Comparison of ENCODE assay signal across 8 cellular contexts in the genomic region with DNA sequence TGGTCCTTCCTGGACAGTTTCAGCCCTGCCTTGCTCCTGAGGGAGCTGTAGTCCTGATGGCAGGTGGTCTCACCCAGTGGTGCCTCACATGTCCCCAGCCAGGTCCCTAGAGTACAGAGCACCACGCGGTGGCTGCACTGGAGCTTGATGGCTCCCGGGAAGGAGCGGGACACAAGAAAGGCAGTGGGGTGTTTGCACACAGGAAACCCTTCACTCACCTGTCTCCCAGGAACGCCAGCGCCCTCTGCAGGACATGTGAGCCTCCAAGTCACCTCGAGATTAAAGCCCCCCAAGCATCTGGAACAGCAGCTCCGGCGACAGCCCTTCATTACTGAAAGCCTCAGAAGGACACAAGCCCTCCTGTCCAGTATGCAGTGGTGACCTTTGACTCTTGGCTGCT. TPM values are rescaled to one million over a fixed set of nuclear protein-coding genes. Genes with fewer than 3 reads are reported as not detected.
DNase-seq lines count a peak whose midpoint lies in the region; ATAC-seq and TF ChIP-seq lines count a peak whose summit lies in the region.

No MANE protein-coding gene starts in this region.

- H3K9me2 ChIP-seq in DOHH2 (replicated peaks; ENCODE audit: control insufficient read depth, low read length), result no peaks in the 10 kb centered on the region

- H4K20me1 ChIP-seq in DOHH2 (ENCODE audit: control insufficient read depth, insufficient read depth, low read depth, low read length), result 0 out of 2 replicates have a peak, but pooled peaks cover 3% of the 10 kb centered on the region

- no CpG with 5 or more reads among the region's 9 CpGs for WGBS in iPS DF 6.9 (ENCODE audit: insufficient coverage, insufficient read length)
- 19 to 25% (median 23%) methylated on average over 9 of the region's 9 CpGs for WGBS in spleen, 5 donors

- no peaks in the 10 kb centered on the region for H3K36me3 ChIP-seq in DOHH2 (ENCODE audit: control insufficient read depth, low read length)
- H3K36me3 ChIP-seq in WERI-Rb-1, result no peaks in the 10 kb centered on the region
- H3K36me3 ChIP-seq in iPS DF 6.9 (ENCODE audit: control insufficient read depth, insufficient read depth, low read length), result no peaks in the 10 kb centered on the region
- H3K36me3 ChIP-seq in spleen, result no peaks in the 10 kb centered on the region

- H3K4me1 ChIP-seq in DOHH2 (ENCODE audit: control insufficient read depth, low read length) (no peaks in the 10 kb centered on the region), iPS DF 6.9 (ENCODE audit: control insufficient read depth, insufficient read depth, low read length) (peaks cover 5% of the 10 kb centered on the region; the same call in 1 of the 2 replicates), spleen (peaks cover 0 to 27% (median 13%) of the 10 kb centered on the region in 6 donors)

- H3K79me2 ChIP-seq in DOHH2 (ENCODE audit: control insufficient read depth, low read length), result no peaks in the 10 kb centered on the region

- intact Hi-C loops in spleen (cut with DNase I; ENCODE audit: low total_unique reads), result no loop called here

- no peak for TF ChIP-seq POLR2A in spleen (IDR thresholded peaks at IDR 0.05)

- no peak overlapping the region for H3K4me2 ChIP-seq in DOHH2 (ENCODE audit: low read length)

- H3F3A ChIP-seq in DOHH2 (ENCODE audit: control insufficient read depth, insufficient read depth), result no peaks in the 10 kb centered on the region

- TF ChIP-seq CTCF in DOHH2 (IDR thresholded peaks at IDR 0.05; ENCODE audit: low read depth, low read length, poor library complexity, severe bottlenecking), result peak; percentile 78
- TF ChIP-seq CTCF in WERI-Rb-1 (IDR thresholded peaks at IDR 0.05; ENCODE audit: low read depth, low read length), result peak; percentile 91
- peak in 2 of 11 experiments; percentile 16 to 22 for TF ChIP-seq CTCF in spleen (IDR thresholded peaks at IDR 0.05 in 8 of 11, conservative IDR thresholded peaks at IDR 0.05 in 3 of 11)

- H3K4me3 ChIP-seq in DOHH2 (ENCODE audit: low read length), result no peak overlapping the region
- H3K4me3 ChIP-seq in WERI-Rb-1 (ENCODE audit: low read depth, low read length), result no peak overlapping the region
- no peak overlapping the region for H3K4me3 ChIP-seq in iPS DF 6.9 (ENCODE audit: low read length)
- H3K4me3 ChIP-seq in spleen, result no peak overlapping the region

- DNase-seq in HuH-7.5 (ENCODE audit: low spot score), result peak; percentile 83
- DNase-seq in WERI-Rb-1, result peak; percentile 86
- peak; percentile 71 for DNase-seq in iPS DF 6.9 (ENCODE audit: low read depth, low spot score)
- DNase-seq in spleen, result no peak
- no peak for DNase-seq in stimulated activated naive CD4-positive, alpha-beta T cell treated with Interleukin-2 at 50 U/mL for 16 hours (lab: John Stamatoyannopoulos, UW)

- H3K27ac ChIP-seq in DOHH2 (ENCODE audit: low read depth, low read length), result no peak overlapping the region
- no peak overlapping the region for H3K27ac ChIP-seq in WERI-Rb-1
- H3K27ac ChIP-seq in iPS DF 6.9 (ENCODE audit: low read length), result no peak overlapping the region
- H3K27ac ChIP-seq in spleen, result no peak overlapping the region

- no peaks in the 10 kb centered on the region for H3K9me3 ChIP-seq in DOHH2 (ENCODE audit: control insufficient read depth, insufficient read depth, low read length)
- no peaks in the 10 kb centered on the region for H3K9me3 ChIP-seq in WERI-Rb-1 (ENCODE audit: severe bottlenecking)
- no peaks in the 10 kb centered on the region for H3K9me3 ChIP-seq in iPS DF 6.9 (ENCODE audit: control insufficient read depth, insufficient read depth, low read length)
- H3K9me3 ChIP-seq in spleen, result no peaks in the 10 kb centered on the region

- ATAC-seq in GM18511 (IDR thresholded peaks at IDR 0.05; ENCODE audit: unreplicated experiment) (no peak), HG02678 (IDR thresholded peaks at IDR 0.05; ENCODE audit: unreplicated experiment) (no peak)

- H3K27me3 ChIP-seq in DOHH2 (ENCODE audit: control insufficient read depth, low read length), result peaks cover 8% of the 10 kb centered on the region
- H3K27me3 ChIP-seq in WERI-Rb-1 (ENCODE audit: insufficient read depth, low read depth, severe bottlenecking), result no peaks in the 10 kb centered on the region
- peaks cover 4% of the 10 kb centered on the region; the same call in 1 of the 2 replicates for H3K27me3 ChIP-seq in iPS DF 6.9 (ENCODE audit: control insufficient read depth, insufficient read depth, low read length)
- peaks cover 0 to 79% (median 40%) of the 10 kb centered on the region in 7 donors for H3K27me3 ChIP-seq in spleen (replicated peaks in 1 of 7)

RNA-seq across cellular contexts. Expression of gene TMEM250, which starts 19.9 kb away (rescaled TPM):
- 10 to 100 TPM; 23.3 to 31.3 (median 25.8) TPM for total RNA-seq in spleen
- polyA plus RNA-seq in spleen, result 10 to 100 TPM; 10.7 to 28.9 (median 14.8) TPM

RNA-seq across cellular contexts. Expression of gene NACC2, which starts 43.5 kb away (rescaled TPM):
- 10 to 100 TPM; 17.0 to 34.9 (median 26.5) TPM for total RNA-seq in spleen
- polyA plus RNA-seq in spleen, result 1 to 10 TPM; 2.1 to 7.9 (median 2.4) TPM

Comparison
In these comparisons a context has a peak if more than half of its experiments do, and no peak if none do; other contexts are left out.
1. DNase-seq: peak in HuH-7.5 (single experiment), WERI-Rb-1 (single experiment) and iPS DF 6.9 (single experiment); none in spleen (single experiment) and stimulated activated naive CD4-positive, alpha-beta T cell treated with Interleukin-2 at 50 U/mL for 16 hours (single experiment).